ENCODE assay signal across 21 cellular contexts in the genomic region with DNA sequence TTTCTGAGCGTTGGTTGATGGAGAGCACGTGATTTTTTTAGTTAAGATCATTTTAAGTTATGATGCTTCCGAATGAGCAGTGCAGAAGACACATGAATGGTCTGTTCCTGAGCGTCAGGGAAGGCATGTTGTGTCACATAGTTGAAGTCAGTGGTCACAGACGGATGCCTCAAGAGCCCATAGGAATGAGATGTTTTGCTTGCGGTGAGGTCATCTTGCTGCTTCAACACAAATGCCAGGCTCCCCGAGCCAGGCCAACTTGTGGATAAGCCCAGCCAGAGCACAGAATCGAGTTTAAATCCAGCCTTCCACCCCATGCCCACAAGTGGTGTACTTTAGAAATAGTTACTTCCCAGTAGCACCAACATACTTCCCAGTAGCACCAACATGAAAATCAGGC. TPM values are rescaled to one million over a fixed set of nuclear protein-coding genes. Genes with fewer than 3 reads are reported as not detected.
DNase-seq lines count a peak whose midpoint lies in the region; ATAC-seq and TF ChIP-seq lines count a peak whose summit lies in the region.
"Had no signal": no experiment of that assay in that cellular context is flagged by ENCODE, and none has a peak within 500 bp of the region (broad histone marks: within the 10 kb centered on the region; RNA-seq: fewer than 3 reads in every experiment).

No MANE protein-coding gene starts in this region.

- no peak overlapping the region for H2AFZ ChIP-seq in trophoblast cell (ENCODE audit: insufficient read depth, low read length, poor library complexity)
- H2AFZ ChIP-seq: PC-9 had no signal

- ATAC-seq in WTC11 = no peak
- ATAC-seq in HG03460 (IDR thresholded peaks at IDR 0.05; ENCODE audit: unreplicated experiment) = no peak
- ATAC-seq in lower lobe of right lung = no peak
- ATAC-seq: left cardiac atrium had no signal

- H4K12ac ChIP-seq in trophoblast cell (ENCODE audit: low read depth, low read length) = no peak overlapping the region

- H3K27me3 Mint-ChIP-seq in WTC11 (ENCODE audit: low read depth) = no peaks in the 10 kb centered on the region
- H3K27me3 Mint-ChIP-seq: activated naive CD4-positive, alpha-beta T cell treated with anti-CD3 and anti-CD28 coated beads, Interleukin-2, amount 10 ng/mL, durations not matched to agents 7 days and 5 days had no signal

- H2AK5ac ChIP-seq in trophoblast cell (ENCODE audit: low read length) = no peak overlapping the region

- DNase-seq in EL = peak; percentile 87
- DNase-seq in WTC11 (ENCODE audit: low spot score) = no peak
- peak; percentile 13 for DNase-seq in fibroblast of pulmonary artery (ENCODE audit: low read depth)
- DNase-seq in trophoblast cell = peak; percentile 67 to 77
- no peak for DNase-seq in UCSD-AML1 (lab: John Stamatoyannopoulos, UW; ENCODE audit: unreplicated experiment)
- no peak for DNase-seq in lower lobe of right lung
- DNase-seq: activated CD4-positive, alpha-beta T cell treated with anti-CD3 and anti-CD28 coated beads for 1 hour; activated CD8-positive, alpha-beta memory T cell treated with anti-CD3 and anti-CD28 coated beads, Interleukin-2, amount 50 U/mL, for 48 hours; activated naive CD4-positive, alpha-beta T cell treated with anti-CD3 and anti-CD28 coated beads, Interleukin-2, amount 10 ng/mL, durations not matched to agents 7 days and 5 days; effector CD4-positive, alpha-beta T cell; hypothalamus; Kasumi-1; left cardiac atrium; NCI-H146; ovary; PC-9; T-helper 9 cell; testis had no signal

- H2BK12ac ChIP-seq in trophoblast cell (ENCODE audit: low read length) = no peak overlapping the region

- no peak overlapping the region for H3K27ac ChIP-seq in trophoblast cell (ENCODE audit: low read depth, low read length)
- H3K27ac ChIP-seq in lower lobe of right lung = no peak overlapping the region
- H3K27ac ChIP-seq: ovary, PC-9, skin epidermis, testis had no signal

- no peak overlapping the region for H3K14ac ChIP-seq in trophoblast cell (ENCODE audit: low read length)

- H3K9me3 ChIP-seq in trophoblast cell (ENCODE audit: insufficient read depth, low read depth, low read length) = no peaks in the 10 kb centered on the region
- H3K9me3 ChIP-seq in lower lobe of right lung = no peaks in the 10 kb centered on the region
- H3K9me3 ChIP-seq: HAP-1, ovary, testis had no signal

- H4K91ac ChIP-seq in trophoblast cell (ENCODE audit: low read depth, low read length) = no peak overlapping the region

- H3K9ac ChIP-seq in trophoblast cell (ENCODE audit: low read length) = no peak overlapping the region

- no peak overlapping the region for H3K4me3 Mint-ChIP-seq in WTC11
- H3K4me3 Mint-ChIP-seq: activated naive CD4-positive, alpha-beta T cell treated with anti-CD3 and anti-CD28 coated beads, Interleukin-2, amount 10 ng/mL, durations not matched to agents 7 days and 5 days had no signal

- peaks cover 5% of the 10 kb centered on the region for H3K79me2 ChIP-seq in trophoblast cell (ENCODE audit: control insufficient read depth, insufficient read depth, low read length, poor library complexity)

- H3K4ac ChIP-seq in trophoblast cell (ENCODE audit: low read depth, low read length) = no peak overlapping the region

- no CpG with 5 or more reads among the region's 8 CpGs for WGBS in trophoblast cell (ENCODE audit: extremely low coverage, insufficient coverage, insufficient read length)

- intact Hi-C loops in lower lobe of right lung (cut with DNase I) = no loop called here

- H3K4me1 Mint-ChIP-seq in WTC11 = peaks cover 11% of the 10 kb centered on the region

- TF ChIP-seq CTCF in WTC11 (IDR thresholded peaks at IDR 0.05) = no peak
- TF ChIP-seq CTCF in fibroblast of pulmonary artery (IDR thresholded peaks at IDR 0.05; ENCODE audit: low read length, missing control alignments) = no peak
- TF ChIP-seq CTCF in lower lobe of right lung (IDR thresholded peaks at IDR 0.05) = no peak

- no peaks in the 10 kb centered on the region for H3K9me3 Mint-ChIP-seq in WTC11
- H3K9me3 Mint-ChIP-seq: activated naive CD4-positive, alpha-beta T cell treated with anti-CD3 and anti-CD28 coated beads, Interleukin-2, amount 10 ng/mL, durations not matched to agents 7 days and 5 days had no signal

- H3K27ac Mint-ChIP-seq in WTC11 = peak overlapping the region; percentile 22; the same call in 1 of the 2 replicates
- H3K27ac Mint-ChIP-seq: activated naive CD4-positive, alpha-beta T cell treated with anti-CD3 and anti-CD28 coated beads, Interleukin-2, amount 10 ng/mL, durations not matched to agents 7 days and 5 days had no signal

- H3K4me1 ChIP-seq in trophoblast cell (ENCODE audit: control insufficient read depth in 1 of 2, insufficient read depth in 2 of 2, low read length in 2 of 2) = peaks cover 0 to 2% of the 10 kb centered on the region in 2 experiments
- H3K4me1 ChIP-seq in lower lobe of right lung = peaks cover 16% of the 10 kb centered on the region

- CTCF ChIA-PET in WTC11 (lab: Charles Lee) = no interaction called here

- POLR2A ChIA-PET in WTC11 (lab: Charles Lee) = no interaction called here

- no peak overlapping the region for H2BK5ac ChIP-seq in trophoblast cell (ENCODE audit: low read depth, low read length, poor library complexity)

- peaks cover 7% of the 10 kb centered on the region for H3K79me1 ChIP-seq in trophoblast cell (ENCODE audit: low read length)

- peaks cover 69% of the 10 kb centered on the region for H3K36me3 Mint-ChIP-seq in WTC11

- no peak overlapping the region for H2BK120ac ChIP-seq in trophoblast cell (ENCODE audit: insufficient read depth, low read length, poor library complexity)

- H4K8ac ChIP-seq in trophoblast cell (ENCODE audit: low read depth, low read length) = no peak overlapping the region

- H3K4me2 ChIP-seq in trophoblast cell (ENCODE audit: low read length) = no peak overlapping the region
- H3K4me2 ChIP-seq: PC-9 had no signal

- no peaks in the 10 kb centered on the region for H3K27me3 ChIP-seq in trophoblast cell (ENCODE audit: insufficient read depth, low read length)
- no peaks in the 10 kb centered on the region for H3K27me3 ChIP-seq in lower lobe of right lung (ENCODE audit: low read depth)
- H3K27me3 ChIP-seq: ovary, testis had no signal

- no peak overlapping the region for H3K4me3 ChIP-seq in fibroblast of pulmonary artery (replicated peaks; ENCODE audit: low read depth, low read length)
- H3K4me3 ChIP-seq in trophoblast cell (ENCODE audit: low read depth, low read length) = no peak overlapping the region
- H3K4me3 ChIP-seq in lower lobe of right lung = no peak overlapping the region
- H3K4me3 ChIP-seq: HAP-1, ovary, PC-9, skin epidermis, testis had no signal

- H3K18ac ChIP-seq in trophoblast cell (ENCODE audit: low read length) = no peak overlapping the region

- no peak overlapping the region for H3K23ac ChIP-seq in trophoblast cell (ENCODE audit: low read length)

- H3K36me3 ChIP-seq in trophoblast cell (ENCODE audit: control insufficient read depth in 1 of 2, insufficient read depth in 2 of 2, low read length in 2 of 2) = peaks cover 32 to 46% of the 10 kb centered on the region in 2 experiments
- peaks cover 69% of the 10 kb centered on the region for H3K36me3 ChIP-seq in lower lobe of right lung
- H3K36me3 ChIP-seq: ovary had no signal

TF ChIP-seq in WTC11, 78 proteins besides CTCF, POLR2A, EP300 and RAD21 (continues in another document):
- TF ChIP-seq, protein P1, sequence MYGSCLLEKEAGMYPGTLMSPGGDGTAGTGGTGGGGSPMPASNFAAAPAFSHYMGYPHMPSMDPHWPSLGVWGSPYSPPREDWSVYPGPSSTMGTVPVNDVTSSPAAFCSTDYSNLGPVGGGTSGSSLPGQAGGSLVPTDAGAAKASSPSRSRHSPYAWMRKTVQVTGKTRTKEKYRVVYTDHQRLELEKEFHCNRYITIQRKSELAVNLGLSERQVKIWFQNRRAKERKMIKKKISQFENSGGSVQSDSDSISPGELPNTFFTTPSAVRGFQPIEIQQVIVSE (CRISPR knock-in tag; IDR thresholded peaks at IDR 0.05; ENCODE audit: borderline replicate concordance) = no peak
- no peak for TF ChIP-seq FOXP4 (CRISPR knock-in tag; IDR thresholded peaks at IDR 0.05)
- TF ChIP-seq ZNF423 (CRISPR knock-in tag; IDR thresholded peaks at IDR 0.05) = no peak
- TF ChIP-seq TCF7 (CRISPR knock-in tag; IDR thresholded peaks at IDR 0.05; ENCODE audit: low read depth) = no peak

RNA-seq across cellular contexts. Expression of gene UPF3A, which starts 5.4 kb away (rescaled TPM):
- total RNA-seq in WTC11 (2021) (64.2 to 71.9 TPM (median 68.7 TPM) in 3 replicates), lower lobe of right lung (38.9 TPM)
- polyA plus RNA-seq in trophoblast cell (2013) = 52.6 and 53.2 TPM in 2 replicates

RNA-seq across cellular contexts. Expression of gene CHAMP1, which starts 27.5 kb away (rescaled TPM):
- total RNA-seq in WTC11 (2021) = 29.5 to 31.7 TPM (median 30.6 TPM) in 3 replicates
- 21.9 and 22.6 TPM in 2 replicates for polyA plus RNA-seq in trophoblast cell (2013)
- total RNA-seq in lower lobe of right lung = 19.3 TPM

RNA-seq across cellular contexts. Expression of gene CDC16, which starts 52.1 kb away (rescaled TPM):
- 65.6 to 73.5 TPM (median 67.9 TPM) in 3 replicates for total RNA-seq in WTC11 (2021)
- 48.8 and 50.6 TPM in 2 replicates for polyA plus RNA-seq in trophoblast cell (2013)
- 66.5 TPM for total RNA-seq in lower lobe of right lung

Comparison
In these comparisons a context has a peak if more than half of its experiments do, and no peak if none do; other contexts are left out.
1. DNase-seq: peak in EL (single experiment), fibroblast of pulmonary artery (single experiment) and trophoblast cell (2 of 2); none in WTC11 (single experiment), UCSD-AML1 (single experiment) and lower lobe of right lung (single experiment).